In the genomic region with DNA sequence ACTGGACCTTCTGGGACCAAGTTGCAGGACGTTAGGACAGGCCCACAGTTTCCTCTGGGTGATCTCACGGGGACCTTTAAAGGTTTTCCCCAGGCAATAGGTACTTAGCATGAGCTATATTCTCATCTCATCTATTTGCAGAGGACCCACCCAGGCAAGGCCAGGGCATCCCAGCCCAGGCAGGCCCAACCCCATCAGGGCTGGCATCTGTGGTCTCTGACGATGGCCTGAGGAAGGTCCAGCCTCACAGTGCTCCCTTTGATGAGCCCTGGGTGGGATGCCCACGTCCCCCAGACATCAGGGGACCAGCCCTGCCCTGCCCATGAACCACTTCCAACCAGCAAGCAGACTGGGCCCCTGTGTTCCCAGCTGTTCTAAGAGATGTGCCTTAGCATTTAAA, we compare ENCODE assay signal across 16 cellular contexts.
"Had no signal": no experiment of that assay in that cellular context is flagged by ENCODE, and none has a peak within 500 bp of the region (broad histone marks: within the 10 kb centered on the region; RNA-seq: fewer than 3 reads in every experiment).

No MANE protein-coding gene starts in this region.

- H3K4me3 ChIP-seq: gastrocnemius medialis, left ventricle myocardium inferior, right lobe of liver, testis had no signal

- H3K4me1 Mint-ChIP-seq: activated naive CD8-positive, alpha-beta T cell treated with anti-CD3 and anti-CD28 coated beads, Interleukin-2, amount 10 ng/mL, durations not matched to agents 7 days and 5 days had no signal

- H3K4me1 ChIP-seq: gastrocnemius medialis, right lobe of liver had no signal

- ATAC-seq: activated T-cell treated with anti-CD3 and anti-CD28 coated beads, Interleukin-2, amount 50 U/mL, for 4 hours; gastrocnemius medialis; naive thymus-derived CD4-positive, alpha-beta T cell; right lobe of liver had no signal

- H3K36me3 ChIP-seq: gastrocnemius medialis, left ventricle myocardium inferior, neutrophil, right lobe of liver had no signal

- H3K36me3 Mint-ChIP-seq: activated CD4-positive, alpha-beta memory T cell treated with anti-CD3 and anti-CD28 coated beads for 36 hours; activated naive CD8-positive, alpha-beta T cell treated with anti-CD3 and anti-CD28 coated beads, Interleukin-2, amount 10 ng/mL, durations not matched to agents 7 days and 5 days; naive thymus-derived CD4-positive, alpha-beta T cell had no signal

- H3K9me3 Mint-ChIP-seq: activated CD4-positive, alpha-beta memory T cell treated with anti-CD3 and anti-CD28 coated beads for 36 hours; activated naive CD8-positive, alpha-beta T cell treated with anti-CD3 and anti-CD28 coated beads, Interleukin-2, amount 10 ng/mL, durations not matched to agents 7 days and 5 days; activated T-cell treated with anti-CD3 and anti-CD28 coated beads, Interleukin-2, amount 50 U/mL, for 4 hours; naive thymus-derived CD4-positive, alpha-beta T cell; stimulated activated naive CD8-positive, alpha-beta T cell treated with anti-CD3 and anti-CD28 coated beads, Interleukin-15, Interleukin-2, amounts not matched to agents 100 ng/mL and 50 ng/mL, for 24 hours; T-helper 2 cell treated with Interferon-gamma antibody and Interleukin-4, amounts not matched to agents 5 μg/mL and 100 μg/mL, for 36 hours had no signal

- H3K4me3 Mint-ChIP-seq: activated CD4-positive, alpha-beta memory T cell treated with anti-CD3 and anti-CD28 coated beads for 36 hours; activated naive CD8-positive, alpha-beta T cell treated with anti-CD3 and anti-CD28 coated beads, Interleukin-2, amount 10 ng/mL, durations not matched to agents 7 days and 5 days; activated T-cell treated with anti-CD3 and anti-CD28 coated beads, Interleukin-2, amount 50 U/mL, for 4 hours; naive thymus-derived CD4-positive, alpha-beta T cell; stimulated activated naive CD8-positive, alpha-beta T cell treated with anti-CD3 and anti-CD28 coated beads, Interleukin-15, Interleukin-2, amounts not matched to agents 100 ng/mL and 50 ng/mL, for 24 hours; T-helper 2 cell treated with Interferon-gamma antibody and Interleukin-4, amounts not matched to agents 5 μg/mL and 100 μg/mL, for 36 hours had no signal

- H3K27ac ChIP-seq: gastrocnemius medialis, left ventricle myocardium inferior, neutrophil, right lobe of liver, testis had no signal

- H3K27me3 ChIP-seq: gastrocnemius medialis, neutrophil, right lobe of liver, testis had no signal

- DNase-seq: activated CD4-positive, alpha-beta memory T cell treated with anti-CD3 and anti-CD28 coated beads for 36 hours; activated effector memory CD4-positive, alpha-beta T cell treated with anti-CD3 and anti-CD28 coated beads, Interleukin-2, amount 50 U/mL, for 16 hours; activated naive CD8-positive, alpha-beta T cell treated with anti-CD3 and anti-CD28 coated beads, Interleukin-2, amount 10 ng/mL, durations not matched to agents 7 days and 5 days; activated T-cell treated with anti-CD3 and anti-CD28 coated beads, Interleukin-2, amount 50 U/mL, for 4 hours; anterior cingulate cortex; gastrocnemius medialis; left ventricle myocardium inferior; naive thymus-derived CD4-positive, alpha-beta T cell; right lobe of liver; stimulated activated CD4-positive, alpha-beta T cell treated with anti-CD3 and anti-CD28 coated beads, Interleukin-4, amount 100 ng/mL, for 1 hour; SW 1271 had no signal

- H3K27me3 Mint-ChIP-seq: progenitor cell of endocrine pancreas had no signal

- H3K27ac Mint-ChIP-seq: activated CD4-positive, alpha-beta memory T cell treated with anti-CD3 and anti-CD28 coated beads for 36 hours; activated naive CD8-positive, alpha-beta T cell treated with anti-CD3 and anti-CD28 coated beads, Interleukin-2, amount 10 ng/mL, durations not matched to agents 7 days and 5 days; naive thymus-derived CD4-positive, alpha-beta T cell; progenitor cell of endocrine pancreas; stimulated activated naive CD8-positive, alpha-beta T cell treated with anti-CD3 and anti-CD28 coated beads, Interleukin-15, Interleukin-2, amounts not matched to agents 100 ng/mL and 50 ng/mL, for 24 hours; T-helper 2 cell treated with Interferon-gamma antibody and Interleukin-4, amounts not matched to agents 5 μg/mL and 100 μg/mL, for 36 hours had no signal

- H3K9me3 ChIP-seq: gastrocnemius medialis, left ventricle myocardium inferior, neutrophil, right lobe of liver, testis had no signal
